1 cellular context compared by ENCODE assay signal in genomic region chr1:45248004-45248403, GRCh38. TPM values are rescaled to one million over a fixed set of nuclear protein-coding genes. Genes with fewer than 3 reads are reported as not detected.
"Had no signal": no experiment of that assay in that cellular context is flagged by ENCODE, and none has a peak within 500 bp of the region (broad histone marks: within the 10 kb centered on the region; RNA-seq: fewer than 3 reads in every experiment).

No MANE protein-coding gene starts in this region.

RNA-seq across cellular contexts. Expression of gene ZSWIM5, which starts 41.6 kb away (rescaled TPM):
- total RNA-seq: HT1080 had no signal
